Comparison of ENCODE assay signal across 8 cellular contexts in the genomic region with DNA sequence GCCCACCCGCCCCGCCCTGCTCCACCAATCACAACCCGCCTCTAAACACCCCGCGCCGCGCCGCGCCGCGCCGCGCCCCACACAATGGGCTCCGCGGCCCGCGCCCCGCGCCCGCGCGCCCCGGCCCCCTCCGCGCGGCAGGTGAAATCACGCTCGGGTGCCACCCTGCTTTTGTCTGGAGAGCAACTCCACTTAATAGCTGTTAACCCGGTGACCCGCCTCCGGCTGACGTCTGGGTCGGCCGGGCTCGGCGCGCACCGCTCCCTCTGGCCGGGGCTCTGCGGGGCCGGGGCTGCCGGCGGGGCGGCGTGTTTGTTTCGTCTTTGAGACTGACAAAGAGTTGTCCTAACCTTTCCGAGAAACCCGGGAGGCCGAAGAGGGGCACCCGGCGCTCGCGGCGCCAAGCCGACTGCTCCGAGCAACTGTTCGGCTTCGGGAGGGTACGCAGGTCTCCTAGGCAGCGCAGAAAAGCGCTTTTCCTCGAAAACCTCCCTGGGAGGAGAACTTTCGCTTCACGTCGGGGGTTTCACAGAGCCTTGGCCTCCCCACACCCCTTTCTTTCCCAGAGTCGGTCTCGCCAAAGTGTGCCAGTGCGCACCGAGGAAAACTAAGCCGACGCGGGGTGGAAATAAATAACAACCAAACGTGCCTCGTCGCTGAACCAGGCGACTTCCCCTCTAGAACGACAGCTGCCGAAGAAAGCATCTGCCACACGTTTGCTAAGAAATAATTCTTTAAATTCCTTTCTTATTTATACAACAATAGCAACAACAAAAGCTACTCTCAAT.
DNase-seq lines count a peak whose midpoint lies in the region; ATAC-seq, FAIRE-seq and TF ChIP-seq lines count a peak whose summit lies in the region.

No MANE protein-coding gene starts in this region.

- H3K4me3 ChIP-seq in Panc1 (ENCODE audit: low read depth in 2 of 2, low read length in 2 of 2) (peak overlapping the region; percentile 48 to 63), upper lobe of right lung (peak overlapping the region; percentile 75)

- H3K9me3 ChIP-seq in Panc1 (ENCODE audit: control insufficient read depth, insufficient read depth, low read depth, low read length) = no peaks in the 10 kb centered on the region
- H3K9me3 ChIP-seq in upper lobe of right lung = no peaks in the 10 kb centered on the region

- ATAC-seq in HG02798 (IDR thresholded peaks at IDR 0.05; ENCODE audit: poor library complexity, unreplicated experiment) (peak; percentile 26), Panc1 (peak; percentile 84), upper lobe of right lung (peak; percentile 79)

- POLR2A ChIA-PET in Panc1 (lab: Charles Lee) = interaction anchor here (0.6 kb wide), 1 partner anchor 517 kb away, joined by 3 read pairs; no protein-coding TSS in a partner anchor

- peaks cover 5% of the 10 kb centered on the region; the same call in 1 of the 2 replicates for H3K27me3 ChIP-seq in Panc1 (ENCODE audit: control insufficient read depth, insufficient read depth, low read length)
- H3K27me3 ChIP-seq in upper lobe of right lung = no peaks in the 10 kb centered on the region

- no peak for FAIRE-seq in HTR-8/SVneo (lab: Jason Lieb, UNC)

- CTCF ChIA-PET in Panc1 (lab: Charles Lee) = no interaction called here

- H3K36me3 ChIP-seq in Panc1 (ENCODE audit: control insufficient read depth, insufficient read depth, low read length) (no peaks in the 10 kb centered on the region), upper lobe of right lung (no peaks in the 10 kb centered on the region)

- no TSS peak for BruUV-seq in Panc1 (replicated peaks; lab: Mats Ljungman, UMichigan)

- TF ChIP-seq CTCF in Panc1 (IDR thresholded peaks at IDR 0.05) = no peak
- no peak for TF ChIP-seq CTCF in upper lobe of right lung (IDR thresholded peaks at IDR 0.05)

- in situ Hi-C loops in Panc1 (cut with HindIII; ENCODE audit: low pct_unique_long_range_greater_than_20kb, low sequenced_read_pairs) = no loop called here

- intact Hi-C loops in Panc1 (cut with micrococcal nuclease; ENCODE audit: unreplicated experiment) = no loop called here
- intact Hi-C loops in upper lobe of right lung (cut with DNase I) = no loop called here

- H3K27ac ChIP-seq in Panc1 (ENCODE audit: low read length) (no peak overlapping the region), upper lobe of right lung (peak overlapping the region; percentile 93)

- H3K4me1 ChIP-seq in Panc1 (ENCODE audit: control insufficient read depth, insufficient read depth, low read length) (no peaks in the 10 kb centered on the region; the same call in 1 of the 2 replicates), upper lobe of right lung (peaks cover 51% of the 10 kb centered on the region)

- DNase-seq in Daoy (ENCODE audit: low read depth) = peak; percentile 37
- no peak for DNase-seq in Panc1 (ENCODE audit: low read depth, low spot score)
- peak; percentile 53 to 71 (median 61) for DNase-seq in activated naive CD4-positive, alpha-beta T cell (lab: John Stamatoyannopoulos, UW)
- DNase-seq in globus pallidus (ENCODE audit: low spot score) = peak; percentile 67
- DNase-seq in nucleus accumbens (lab: John Stamatoyannopoulos, UW) = peak in 47 of 56 donors; percentile 16 to 86 (median 64)
- DNase-seq in upper lobe of right lung = peak; percentile 83
- no peak for DNase-seq in HTR-8/SVneo (ENCODE audit: insufficient read length, low spot score)

Comparison
In these comparisons a context has a peak if more than half of its experiments do, and no peak if none do; other contexts are left out.
1. DNase-seq: peak in Daoy (single experiment), activated naive CD4-positive, alpha-beta T cell (4 of 4), globus pallidus (single experiment), nucleus accumbens (47 of 56) and upper lobe of right lung (single experiment); none in Panc1 (single experiment) and HTR-8/SVneo (single experiment).
2. ATAC-seq: peak in every context shown above with its lines; median percentile 84 in Panc1; 79 in upper lobe of right lung; 26 in HG02798.